In genomic region chr17:48326311-48326710, GRCh38 we compare ENCODE assay signal across 2 cellular contexts.
TF ChIP-seq lines count a peak whose summit lies in the region.

No MANE protein-coding gene starts in this region.

TF ChIP-seq in HepG2, 621 proteins besides CTCF, POLR2A, EP300 and RAD21:
- TF ChIP-seq, protein P1, sequence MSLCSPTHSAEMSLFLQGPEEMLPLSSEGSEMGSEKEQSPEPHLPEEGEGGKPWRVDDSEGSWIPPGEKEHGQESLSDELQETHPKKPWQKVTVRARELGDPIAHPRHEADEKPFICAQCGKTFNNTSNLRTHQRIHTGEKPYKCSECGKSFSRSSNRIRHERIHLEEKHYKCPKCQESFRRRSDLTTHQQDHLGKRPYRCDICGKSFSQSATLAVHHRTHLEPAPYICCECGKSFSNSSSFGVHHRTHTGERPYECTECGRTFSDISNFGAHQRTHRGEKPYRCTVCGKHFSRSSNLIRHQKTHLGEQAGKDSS (CRISPR knock-in tag; IDR thresholded peaks at IDR 0.05; ENCODE audit: borderline replicate concordance, low read depth), result no peak
- TF ChIP-seq MAFF (IDR thresholded peaks at IDR 0.05; ENCODE audit: low read depth, low read length) (peak; percentile 81), JUN (CRISPR knock-in tag; IDR thresholded peaks at IDR 0.05) (no peak), TEAD2 (CRISPR knock-in tag; IDR thresholded peaks at IDR 0.05) (no peak), MAFK (conservative IDR thresholded peaks at IDR 0.05 in 1 of 2, IDR thresholded peaks at IDR 0.05 in 1 of 2; ENCODE audit: low read length in 2 of 2) (peak; percentile 81 to 91), ZNF883 (CRISPR knock-in tag; IDR thresholded peaks at IDR 0.05; ENCODE audit: not compliant biosample characterization) (no peak)
- TF ChIP-seq, protein P2, sequence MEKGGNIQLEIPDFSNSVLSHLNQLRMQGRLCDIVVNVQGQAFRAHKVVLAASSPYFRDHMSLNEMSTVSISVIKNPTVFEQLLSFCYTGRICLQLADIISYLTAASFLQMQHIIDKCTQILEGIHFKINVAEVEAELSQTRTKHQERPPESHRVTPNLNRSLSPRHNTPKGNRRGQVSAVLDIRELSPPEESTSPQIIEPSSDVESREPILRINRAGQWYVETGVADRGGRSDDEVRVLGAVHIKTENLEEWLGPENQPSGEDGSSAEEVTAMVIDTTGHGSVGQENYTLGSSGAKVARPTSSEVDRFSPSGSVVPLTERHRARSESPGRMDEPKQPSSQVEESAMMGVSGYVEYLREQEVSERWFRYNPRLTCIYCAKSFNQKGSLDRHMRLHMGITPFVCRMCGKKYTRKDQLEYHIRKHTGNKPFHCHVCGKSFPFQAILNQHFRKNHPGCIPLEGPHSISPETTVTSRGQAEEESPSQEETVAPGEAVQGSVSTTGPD (CRISPR knock-in tag; IDR thresholded peaks at IDR 0.05), result no peak

TF ChIP-seq in endothelial cell of umbilical vein, 7 proteins besides CTCF, POLR2A, EP300 and RAD21 (continued from another document):
- TF ChIP-seq MAX (IDR thresholded peaks at IDR 0.05; ENCODE audit: insufficient read depth, insufficient read length) (no peak), EZH2 (IDR thresholded peaks at IDR 0.05; ENCODE audit: borderline replicate concordance, low read depth, low read length, severe bottlenecking) (no peak), JUN (IDR thresholded peaks at IDR 0.05; ENCODE audit: borderline replicate concordance, insufficient read depth, insufficient read length, low read depth) (no peak)
